Comparison of ENCODE assay signal across 8 cellular contexts in genomic region chr9:129412176-129412813, GRCh38.
DNase-seq lines count a peak whose midpoint lies in the region; ATAC-seq and TF ChIP-seq lines count a peak whose summit lies in the region.
"Not testable (repeated sequence)": the region's sequence is repeated elsewhere in the genome, so short reads cannot be mapped to it uniquely, and the experiment has no call there.

No MANE protein-coding gene starts in this region.

- H3K9me3 ChIP-seq in DND-41 (ENCODE audit: insufficient read depth, low read length, severe bottlenecking); Panc1 (ENCODE audit: control insufficient read depth, insufficient read depth, low read depth, low read length); mammary epithelial cell (replicated peaks; ENCODE audit: insufficient read depth, low read length); psoas muscle; tibial nerve: not testable (repeated sequence)

- not testable (repeated sequence) for H3K27me3 ChIP-seq in DND-41 (ENCODE audit: insufficient read depth, low read length, poor library complexity); Panc1 (ENCODE audit: control insufficient read depth, insufficient read depth, low read length); mammary epithelial cell (ENCODE audit: insufficient read depth, low read length); psoas muscle (ENCODE audit: insufficient read depth in 3 of 3, low read length in 2 of 3); tibial nerve

- TF ChIP-seq POLR2A in tibial nerve (IDR thresholded peaks at IDR 0.05), result not testable (repeated sequence)

- H3K36me3 ChIP-seq in DND-41 (ENCODE audit: insufficient read depth, low read length); Panc1 (ENCODE audit: control insufficient read depth, insufficient read depth, low read length); mammary epithelial cell (ENCODE audit: insufficient read depth, low read length); psoas muscle (ENCODE audit: insufficient read depth in 1 of 2, low read depth in 1 of 2); tibial nerve: not testable (repeated sequence)

- H3K4me3 ChIP-seq in DND-41 (ENCODE audit: low read depth in 1 of 2, low read length in 2 of 2), result peak overlapping the region in 1 of 2 experiments; percentile 64; a peak in 2 of 4 replicates
- H3K4me3 ChIP-seq in Panc1 (ENCODE audit: low read depth in 2 of 2, low read length in 2 of 2); mammary epithelial cell (replicated peaks in 1 of 3; ENCODE audit: insufficient read depth in 1 of 3, low read depth in 2 of 3, low read length in 3 of 3): not testable (repeated sequence)
- H3K4me3 ChIP-seq in psoas muscle, result peak overlapping the region; percentile 80
- peak overlapping the region in 2 of 4 donors; percentile 59 to 66 for H3K4me3 ChIP-seq in tibial nerve

- peak overlapping the region; percentile 95 for H3K27ac Mint-ChIP-seq in activated T-cell treated with anti-CD3 and anti-CD28 coated beads, Interleukin-2, amount 50 U/mL, for 24 hours
- H3K27ac Mint-ChIP-seq in glutamatergic neuron (ENCODE audit: unreplicated experiment), result peak overlapping the region; percentile 97
- peak overlapping the region; percentile 99 for H3K27ac Mint-ChIP-seq in mesothelial cell of epicardium

- intact Hi-C loops in Panc1 (cut with micrococcal nuclease; ENCODE audit: unreplicated experiment), result loop anchor here (10.0 kb wide), 1 partner anchor 73 kb away; no protein-coding TSS in a partner anchor
- intact Hi-C loops in mammary epithelial cell (cut with micrococcal nuclease), result loop anchor here (2.0 kb wide), 3 partner anchors 77 to 233 kb away; partner anchors contain the start of gene IER5L
- intact Hi-C loops in psoas muscle (cut with DNase I), result loop anchor here (5.0 kb wide), 2 partner anchors 70 to 85 kb away; no protein-coding TSS in a partner anchor

- POLR2A ChIA-PET in Panc1 (lab: Charles Lee), result not testable (repeated sequence)

- dilution Hi-C loops in mammary epithelial cell (cut with HindIII; ENCODE audit: low sequenced_read_pairs), result not testable (repeated sequence)

- H3K9ac ChIP-seq in DND-41 (ENCODE audit: low read depth, low read length) (peak overlapping the region; percentile 88), mammary epithelial cell (ENCODE audit: insufficient read depth, low read length) (peak overlapping the region; percentile 66)

- not testable (repeated sequence) for H3K27me3 Mint-ChIP-seq in activated T-cell treated with anti-CD3 and anti-CD28 coated beads, Interleukin-2, amount 50 U/mL, for 24 hours; mesothelial cell of epicardium (ENCODE audit: low read depth)
- peaks cover 12% of the 10 kb centered on the region for H3K27me3 Mint-ChIP-seq in glutamatergic neuron (ENCODE audit: unreplicated experiment)

- not testable (repeated sequence) for H3K36me3 Mint-ChIP-seq in activated T-cell treated with anti-CD3 and anti-CD28 coated beads, Interleukin-2, amount 50 U/mL, for 24 hours (ENCODE audit: low read depth); glutamatergic neuron (ENCODE audit: unreplicated experiment); mesothelial cell of epicardium

- peak overlapping the region; percentile 72 for H3K4me3 Mint-ChIP-seq in activated T-cell treated with anti-CD3 and anti-CD28 coated beads, Interleukin-2, amount 50 U/mL, for 24 hours
- H3K4me3 Mint-ChIP-seq in glutamatergic neuron (ENCODE audit: unreplicated experiment), result peak overlapping the region; percentile 80
- H3K4me3 Mint-ChIP-seq in mesothelial cell of epicardium, result peak overlapping the region; percentile 56

- H3K4me1 ChIP-seq in DND-41 (ENCODE audit: insufficient read depth, low read length), result peaks cover 19% of the 10 kb centered on the region
- H3K4me1 ChIP-seq in Panc1 (ENCODE audit: control insufficient read depth, insufficient read depth, low read length), result peaks cover 33% of the 10 kb centered on the region
- peaks cover 16% of the 10 kb centered on the region for H3K4me1 ChIP-seq in mammary epithelial cell (ENCODE audit: insufficient read depth, low read length)
- H3K4me1 ChIP-seq in psoas muscle, result peaks cover 28% of the 10 kb centered on the region
- H3K4me1 ChIP-seq in tibial nerve, result peaks cover 0 to 39% (median 26%) of the 10 kb centered on the region in 4 donors

- H3K27ac ChIP-seq in DND-41 (ENCODE audit: low read length) (peak overlapping the region; percentile 97), Panc1 (ENCODE audit: low read length) (peak overlapping the region; percentile 95), mammary epithelial cell (ENCODE audit: insufficient read depth, low read depth, low read length) (peak overlapping the region; percentile 84), psoas muscle (peak overlapping the region; percentile 99), tibial nerve (peak overlapping the region; percentile 95 to 99 (median 97))

- in situ Hi-C loops in Panc1 (cut with HindIII; ENCODE audit: low pct_unique_long_range_greater_than_20kb, low sequenced_read_pairs); mammary epithelial cell (cut with MboI; ENCODE audit: low sequenced_read_pairs in 2 of 2): not testable (repeated sequence)

- CTCF ChIA-PET in Panc1 (lab: Charles Lee); mammary epithelial cell (lab: Charles Lee; ENCODE audit: low non-redundant PET): not testable (repeated sequence)

- not testable (repeated sequence) for H4K20me1 ChIP-seq in DND-41 (ENCODE audit: insufficient read depth, low read length); mammary epithelial cell (ENCODE audit: insufficient read depth, low read length)

- not testable (repeated sequence) for ATAC-seq in DND-41 (ENCODE audit: insufficient read depth, low read depth); Panc1; psoas muscle

- not testable (repeated sequence) for TF ChIP-seq EP300 in tibial nerve (IDR thresholded peaks at IDR 0.05)

- not testable (repeated sequence) for H3K9me3 Mint-ChIP-seq in activated T-cell treated with anti-CD3 and anti-CD28 coated beads, Interleukin-2, amount 50 U/mL, for 24 hours; mesothelial cell of epicardium
- peaks cover 16% of the 10 kb centered on the region for H3K9me3 Mint-ChIP-seq in glutamatergic neuron (ENCODE audit: unreplicated experiment)

- H3K4me2 ChIP-seq in DND-41 (ENCODE audit: insufficient read depth, low read length), result peak overlapping the region; percentile 81; the same call in 1 of the 2 replicates
- peak overlapping the region; percentile 67 for H3K4me2 ChIP-seq in mammary epithelial cell (ENCODE audit: insufficient read depth, low read depth, low read length)

- peaks cover 33% of the 10 kb centered on the region for H3K4me1 Mint-ChIP-seq in activated T-cell treated with anti-CD3 and anti-CD28 coated beads, Interleukin-2, amount 50 U/mL, for 24 hours (ENCODE audit: low read depth)
- H3K4me1 Mint-ChIP-seq in glutamatergic neuron (ENCODE audit: low read depth, unreplicated experiment) (peaks cover 20% of the 10 kb centered on the region), mesothelial cell of epicardium (peaks cover 43% of the 10 kb centered on the region)

- not testable (repeated sequence) for BruUV-seq in Panc1 (replicated peaks; lab: Mats Ljungman, UMichigan); mammary epithelial cell (replicated peaks; lab: Mats Ljungman, UMichigan)

- 89% methylated on average over 10 of the region's 11 CpGs for whole genome bisulfite sequencing in mammary epithelial cell (ENCODE audit: low coverage, missing lambda C conversion rate)
- WGBS in psoas muscle, 3 donors, result 87 to 92% (median 88%) methylated on average over 11 of the region's 11 CpGs
- WGBS in tibial nerve, 2 donors, result 78 to 81% methylated on average over 11 of the region's 11 CpGs

- H2AFZ ChIP-seq in DND-41 (ENCODE audit: low read depth, low read length) (peak overlapping the region; percentile 83), mammary epithelial cell (ENCODE audit: low read depth, low read length) (peak overlapping the region; percentile 65)

- H3K79me2 ChIP-seq in DND-41 (ENCODE audit: insufficient read depth, low read length); mammary epithelial cell (ENCODE audit: insufficient read depth, low read length): not testable (repeated sequence)

- TF ChIP-seq CTCF in DND-41 (IDR thresholded peaks at IDR 0.05; ENCODE audit: borderline replicate concordance, extremely low read depth, low read length, poor library complexity, severe bottlenecking); Panc1 (IDR thresholded peaks at IDR 0.05); mammary epithelial cell (conservative IDR thresholded peaks at IDR 0.05 in 1 of 2, IDR thresholded peaks at IDR 0.05 in 1 of 2; ENCODE audit: extremely low read depth in 1 of 2, insufficient read depth in 1 of 2, low read depth in 1 of 2, low read length in 2 of 2); glutamatergic neuron (IDR thresholded peaks at IDR 0.05; ENCODE audit: partially characterized antibody, unreplicated experiment); mesothelial cell of epicardium (IDR thresholded peaks at IDR 0.05; ENCODE audit: unreplicated experiment); psoas muscle (IDR thresholded peaks at IDR 0.05); tibial nerve (IDR thresholded peaks at IDR 0.05): not testable (repeated sequence)

- not testable (repeated sequence) for DNase-seq in DND-41; Panc1 (ENCODE audit: low read depth, low spot score); activated T-cell treated with anti-CD3 and anti-CD28 coated beads, Interleukin-2, amount 50 U/mL, for 24 hours; mammary epithelial cell; mesothelial cell of epicardium (ENCODE audit: low spot score in 2 of 2, unreplicated experiment in 2 of 2); tibial nerve (ENCODE audit: low spot score in 2 of 2)
- DNase-seq in glutamatergic neuron, result peak; percentile 11
- DNase-seq in psoas muscle, result peak in 1 of 2 donors; percentile 5
